29 cellular contexts compared by ENCODE assay signal in the genomic region with DNA sequence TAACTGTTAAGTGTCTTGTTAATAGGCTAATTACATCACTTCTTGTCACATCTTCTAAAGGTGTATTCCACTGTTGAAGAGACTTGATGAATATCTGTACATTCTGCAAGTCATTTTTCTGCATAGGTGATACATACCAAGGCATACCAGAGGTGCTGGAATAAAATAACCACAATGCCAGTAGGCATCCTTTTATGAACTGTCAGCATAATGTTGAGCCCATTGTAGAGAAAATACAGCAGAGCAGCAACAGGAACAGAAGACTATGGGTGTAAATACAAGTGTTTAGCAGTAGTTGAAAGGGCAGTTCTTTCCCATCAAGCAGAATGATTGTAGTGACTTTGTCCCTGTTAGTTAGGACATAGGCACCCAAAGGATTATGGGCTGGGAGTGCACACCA.
"Had no signal": no experiment of that assay in that cellular context is flagged by ENCODE, and none has a peak within 500 bp of the region (broad histone marks: within the 10 kb centered on the region; RNA-seq: fewer than 3 reads in every experiment).

No MANE protein-coding gene starts in this region.

- DNase-seq: stimulated activated CD4-positive, alpha-beta T cell treated with anti-CD3 and anti-CD28 coated beads, Interleukin-2, amount 100 ng/mL, for 48 hours; stimulated activated CD4-positive, alpha-beta T cell treated with anti-CD3 and anti-CD28 coated beads, Interleukin-4, amount 100 ng/mL, for 1 hour; stimulated activated CD4-positive, alpha-beta T cell treated with anti-CD3 and anti-CD28 coated beads, Interleukin-4, amount 100 ng/mL, for 24 hours; stimulated activated CD4-positive, alpha-beta T cell treated with anti-CD3 and anti-CD28 coated beads, Interleukin-4, amount 100 ng/mL, for 4 hours; stimulated activated CD8-positive, alpha-beta memory T cell treated with anti-CD3 and anti-CD28 coated beads, Interleukin-4, amount 100 ng/mL, for 48 hours; stimulated activated naive B cell treated with anti-CD40 and anti-IgM and Interleukin-4, amounts not matched to agents 10 μg/mL and 1 μg/mL and 100 μg/mL, for 72 hours; stimulated activated naive CD4-positive, alpha-beta T cell; stimulated activated naive CD4-positive, alpha-beta T cell treated with Interleukin-2 at 50 U/mL for 16 hours; stimulated activated naive CD8-positive, alpha-beta T cell treated with anti-CD3 and anti-CD28 coated beads, Interleukin-15, amount 100 ng/mL, for 72 hours; stimulated activated naive CD8-positive, alpha-beta T cell treated with anti-CD3 and anti-CD28 coated beads, Interleukin-15, Interleukin-2, amounts not matched to agents 100 U/mL and 50 U/mL, for 24 hours; stomach; substantia nigra; testis; thyroid gland; tibial artery; transverse colon; trophoblast cell; upper lobe of left lung; upper lobe of right lung; uterus had no signal

- H3K27ac ChIP-seq: stomach, suprapubic skin, testis, thoracic aorta, thyroid gland, tibial artery, tibial nerve, transverse colon, upper lobe of left lung, upper lobe of right lung, uterus, vagina had no signal

- H3K36me3 ChIP-seq: stomach, suprapubic skin, thoracic aorta, thyroid gland, tibial artery, tibial nerve, transverse colon, upper lobe of left lung, upper lobe of right lung, uterus, vagina had no signal

- H3K36me3 Mint-ChIP-seq: stimulated activated effector memory CD8-positive, alpha-beta T cell treated with anti-CD3 and anti-CD28 coated beads, Interleukin-12 subunit alpha, Interleukin-12 subunit beta, amount 100 ng/mL, for 72 hours; stimulated activated memory B cell treated with anti-CD40 and anti-IgM and Interleukin-4, amounts not matched to agents 10 μg/mL and 1 μg/mL and 100 μg/mL, for 72 hours; type B pancreatic cell had no signal

- H3K9me3 ChIP-seq: stomach, suprapubic skin, testis, thoracic aorta, thyroid gland, tibial artery, transverse colon, upper lobe of left lung, upper lobe of right lung, uterus, vagina had no signal

- H3K27ac Mint-ChIP-seq: stimulated activated effector memory CD8-positive, alpha-beta T cell treated with anti-CD3 and anti-CD28 coated beads, Interleukin-12 subunit alpha, Interleukin-12 subunit beta, amount 100 ng/mL, for 72 hours; stimulated activated memory B cell treated with anti-CD40 and anti-IgM and Interleukin-4, amounts not matched to agents 10 μg/mL and 1 μg/mL and 100 μg/mL, for 72 hours; stimulated activated naive B cell treated with anti-CD40 and anti-IgM and Interleukin-4, amounts not matched to agents 10 μg/mL and 1 μg/mL and 100 μg/mL, for 72 hours; stimulated activated naive CD8-positive, alpha-beta T cell treated with anti-CD3 and anti-CD28 coated beads, Interleukin-15, Interleukin-2, amounts not matched to agents 100 ng/mL and 50 ng/mL, for 24 hours; type B pancreatic cell had no signal

- FAIRE-seq: urothelium cell line had no signal

- ATAC-seq: stimulated activated effector memory CD8-positive, alpha-beta T cell treated with anti-CD3 and anti-CD28 coated beads, Interleukin-12 subunit alpha, Interleukin-12 subunit beta, amount 100 ng/mL, for 72 hours; stimulated activated memory B cell treated with anti-CD40 and anti-IgM and Interleukin-4, amounts not matched to agents 10 μg/mL and 1 μg/mL and 100 μg/mL, for 72 hours; stimulated activated naive B cell treated with anti-CD40 and anti-IgM and Interleukin-4, amounts not matched to agents 10 μg/mL and 1 μg/mL and 100 μg/mL, for 72 hours; stimulated activated naive CD8-positive, alpha-beta T cell treated with anti-CD3 and anti-CD28 coated beads, Interleukin-15, amount 100 ng/mL, for 72 hours; stimulated activated naive CD8-positive, alpha-beta T cell treated with anti-CD3 and anti-CD28 coated beads, Interleukin-15, Interleukin-2, amounts not matched to agents 100 U/mL and 50 U/mL, for 24 hours; upper lobe of right lung had no signal

- H3K4me1 Mint-ChIP-seq: stimulated activated memory B cell treated with anti-CD40 and anti-IgM and Interleukin-4, amounts not matched to agents 10 μg/mL and 1 μg/mL and 100 μg/mL, for 72 hours; stimulated activated naive B cell treated with anti-CD40 and anti-IgM and Interleukin-4, amounts not matched to agents 10 μg/mL and 1 μg/mL and 100 μg/mL, for 72 hours had no signal

- H3K4me3 ChIP-seq: stomach, suprapubic skin, testis, thoracic aorta, thyroid gland, tibial artery, tibial nerve, transverse colon, upper lobe of left lung, upper lobe of right lung, uterus, vagina had no signal

- H3K9me3 Mint-ChIP-seq: stimulated activated effector memory CD8-positive, alpha-beta T cell treated with anti-CD3 and anti-CD28 coated beads, Interleukin-12 subunit alpha, Interleukin-12 subunit beta, amount 100 ng/mL, for 72 hours; stimulated activated memory B cell treated with anti-CD40 and anti-IgM and Interleukin-4, amounts not matched to agents 10 μg/mL and 1 μg/mL and 100 μg/mL, for 72 hours; stimulated activated naive B cell treated with anti-CD40 and anti-IgM and Interleukin-4, amounts not matched to agents 10 μg/mL and 1 μg/mL and 100 μg/mL, for 72 hours; stimulated activated naive CD8-positive, alpha-beta T cell treated with anti-CD3 and anti-CD28 coated beads, Interleukin-15, Interleukin-2, amounts not matched to agents 100 ng/mL and 50 ng/mL, for 24 hours; type B pancreatic cell had no signal

- H3K27me3 ChIP-seq: stomach, suprapubic skin, testis, thyroid gland, tibial artery, tibial nerve, transverse colon, upper lobe of left lung, upper lobe of right lung, uterus, vagina had no signal

- H3K27me3 Mint-ChIP-seq: stimulated activated memory B cell treated with anti-CD40 and anti-IgM and Interleukin-4, amounts not matched to agents 10 μg/mL and 1 μg/mL and 100 μg/mL, for 72 hours; stimulated activated naive B cell treated with anti-CD40 and anti-IgM and Interleukin-4, amounts not matched to agents 10 μg/mL and 1 μg/mL and 100 μg/mL, for 72 hours; stimulated activated naive CD8-positive, alpha-beta T cell treated with anti-CD3 and anti-CD28 coated beads, Interleukin-15, amount 100 ng/mL, for 72 hours; stimulated activated naive CD8-positive, alpha-beta T cell treated with anti-CD3 and anti-CD28 coated beads, Interleukin-15, Interleukin-2, amounts not matched to agents 100 ng/mL and 50 ng/mL, for 24 hours; type B pancreatic cell had no signal

- H3K4me3 Mint-ChIP-seq: stimulated activated effector memory CD8-positive, alpha-beta T cell treated with anti-CD3 and anti-CD28 coated beads, Interleukin-12 subunit alpha, Interleukin-12 subunit beta, amount 100 ng/mL, for 72 hours; stimulated activated memory B cell treated with anti-CD40 and anti-IgM and Interleukin-4, amounts not matched to agents 10 μg/mL and 1 μg/mL and 100 μg/mL, for 72 hours; stimulated activated naive B cell treated with anti-CD40 and anti-IgM and Interleukin-4, amounts not matched to agents 10 μg/mL and 1 μg/mL and 100 μg/mL, for 72 hours; stimulated activated naive CD8-positive, alpha-beta T cell treated with anti-CD3 and anti-CD28 coated beads, Interleukin-15, amount 100 ng/mL, for 72 hours; stimulated activated naive CD8-positive, alpha-beta T cell treated with anti-CD3 and anti-CD28 coated beads, Interleukin-15, Interleukin-2, amounts not matched to agents 100 ng/mL and 50 ng/mL, for 24 hours; type B pancreatic cell had no signal

- H3K4me1 ChIP-seq: stomach, suprapubic skin, testis, thyroid gland, tibial artery, tibial nerve, transverse colon, upper lobe of left lung, upper lobe of right lung, uterus, vagina had no signal
